In the genomic region with DNA sequence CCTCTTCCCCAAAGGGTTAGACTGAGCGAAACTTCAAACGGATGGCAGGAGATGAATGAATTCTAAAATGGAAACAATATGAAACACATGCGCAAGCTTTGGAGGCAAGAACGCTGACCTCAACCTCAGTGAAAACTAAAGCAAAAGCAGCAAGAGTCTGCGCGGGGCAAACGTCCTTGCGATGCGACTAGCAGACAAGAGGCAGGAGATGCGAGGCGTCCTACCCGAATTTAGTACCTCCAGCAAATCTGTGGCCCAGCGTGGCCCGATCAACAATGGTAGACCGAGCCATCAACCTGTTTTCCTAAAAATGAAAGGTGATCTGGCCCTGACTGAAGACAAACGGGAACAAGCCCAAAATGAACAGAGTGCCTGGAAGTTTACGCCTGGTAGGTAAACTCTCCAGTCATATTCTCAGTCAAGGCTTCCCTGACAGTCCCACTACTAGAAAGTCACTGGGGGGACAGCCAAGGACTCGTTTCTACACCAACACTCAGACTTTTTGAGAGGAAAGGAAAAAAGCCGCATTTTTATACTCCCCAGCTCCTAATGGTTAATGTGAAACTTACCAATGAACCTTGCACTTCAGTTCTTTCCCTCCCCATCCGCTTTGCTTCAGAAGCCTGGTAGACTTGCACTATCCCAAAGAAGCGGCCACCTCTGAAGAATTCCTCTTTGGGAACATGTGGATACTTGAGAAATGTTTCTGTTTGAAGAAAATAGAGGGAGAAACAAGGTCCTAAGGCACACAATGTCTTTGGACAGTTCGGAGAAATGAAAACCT, we compare ENCODE assay signal across 11 cellular contexts. TPM values are rescaled to one million over a fixed set of nuclear protein-coding genes. Genes with fewer than 3 reads are reported as not detected.
DNase-seq lines count a peak whose midpoint lies in the region; ATAC-seq and TF ChIP-seq lines count a peak whose summit lies in the region.
"Had no signal": no experiment of that assay in that cellular context is flagged by ENCODE, and none has a peak within 500 bp of the region (broad histone marks: within the 10 kb centered on the region; RNA-seq: fewer than 3 reads in every experiment).

No MANE protein-coding gene starts in this region.

- H3K36me3 Mint-ChIP-seq in H9 (ENCODE audit: insufficient read depth in 1 of 3, low read depth in 3 of 3): peaks cover 0 to 4% (median 2%) of the 10 kb centered on the region in 3 experiments; a peak in 2 of 7 replicates
- peaks cover 0 to 1% (median 0%) of the 10 kb centered on the region in 3 donors for H3K36me3 Mint-ChIP-seq in naive thymus-derived CD8-positive, alpha-beta T cell
- H3K36me3 Mint-ChIP-seq: stimulated activated memory B cell treated with anti-CD40 and anti-IgM and Interleukin-4, amounts not matched to agents 10 μg/mL and 1 μg/mL and 100 μg/mL, for 72 hours had no signal

- H3K4me3 Mint-ChIP-seq in H9: no peak overlapping the region
- H3K4me3 Mint-ChIP-seq in naive thymus-derived CD8-positive, alpha-beta T cell: no peak overlapping the region
- H3K4me3 Mint-ChIP-seq: stimulated activated memory B cell treated with anti-CD40 and anti-IgM and Interleukin-4, amounts not matched to agents 10 μg/mL and 1 μg/mL and 100 μg/mL, for 72 hours had no signal

- H3K9me3 ChIP-seq in H9 (ENCODE audit: control insufficient read depth, low read depth, low read length) (no peaks in the 10 kb centered on the region), adipocyte (ENCODE audit: control insufficient read depth, low read length) (no peaks in the 10 kb centered on the region), iPS DF 6.9 (ENCODE audit: control insufficient read depth, insufficient read depth, low read length) (no peaks in the 10 kb centered on the region), smooth muscle cell (replicated peaks; ENCODE audit: low read depth) (no peaks in the 10 kb centered on the region)

- H2AFZ ChIP-seq in H9 (ENCODE audit: low read length) (no peak overlapping the region), smooth muscle cell (ENCODE audit: low read depth) (peak overlapping the region; percentile 63)

- no peak overlapping the region for H4K91ac ChIP-seq in H9 (ENCODE audit: insufficient read length, low read depth, low read length)

- H3K27ac ChIP-seq in H9 (ENCODE audit: insufficient read length, low read depth, low read length) (no peak overlapping the region), iPS DF 6.9 (ENCODE audit: low read length) (no peak overlapping the region), smooth muscle cell (ENCODE audit: low read depth) (no peak overlapping the region)

- H4K5ac ChIP-seq in H9 (ENCODE audit: insufficient read length, low read depth, low read length): no peak overlapping the region

- peaks cover 3% of the 10 kb centered on the region; the same call in 1 of the 2 replicates for H3K27me3 Mint-ChIP-seq in H9 (ENCODE audit: low read depth)
- H3K27me3 Mint-ChIP-seq in naive thymus-derived CD8-positive, alpha-beta T cell: peaks cover 31 to 63% (median 33%) of the 10 kb centered on the region in 5 donors

- H3K4me1 ChIP-seq in H9 (ENCODE audit: insufficient read depth, low read length): peaks cover 5% of the 10 kb centered on the region; the same call in 1 of the 2 replicates
- H3K4me1 ChIP-seq in adipocyte (ENCODE audit: control insufficient read depth, insufficient read depth, low read length): peaks cover 26% of the 10 kb centered on the region
- 0 out of 2 replicates have a peak, but pooled peaks cover 2% of the 10 kb centered on the region for H3K4me1 ChIP-seq in iPS DF 6.9 (ENCODE audit: control insufficient read depth, insufficient read depth, low read length)
- H3K4me1 ChIP-seq in smooth muscle cell (ENCODE audit: low read depth): no peaks in the 10 kb centered on the region

- no peak overlapping the region for H4K8ac ChIP-seq in H9 (replicated peaks; ENCODE audit: insufficient read length, low read depth, low read length)

- no peaks in the 10 kb centered on the region for H3F3A ChIP-seq in smooth muscle cell (ENCODE audit: low read depth)

- no peaks in the 10 kb centered on the region for H3K23me2 ChIP-seq in H9 (ENCODE audit: insufficient read length, low read depth, low read length, poor library complexity, severe bottlenecking)

- no peak overlapping the region for H2BK15ac ChIP-seq in H9 (ENCODE audit: low read depth, low read length)

- H2BK12ac ChIP-seq in H9 (ENCODE audit: insufficient read length, low read depth, low read length): no peak overlapping the region

- H3K4me1 Mint-ChIP-seq in H9: peaks cover 20 to 21% of the 10 kb centered on the region in 2 experiments
- H3K4me1 Mint-ChIP-seq in naive thymus-derived CD8-positive, alpha-beta T cell: peaks cover 0 to 3% (median 0%) of the 10 kb centered on the region in 4 donors
- H3K4me1 Mint-ChIP-seq: stimulated activated memory B cell treated with anti-CD40 and anti-IgM and Interleukin-4, amounts not matched to agents 10 μg/mL and 1 μg/mL and 100 μg/mL, for 72 hours had no signal

- H3K4ac ChIP-seq in H9 (ENCODE audit: low read depth, low read length): no peak overlapping the region

- H3K9ac ChIP-seq in H9 (ENCODE audit: extremely low read depth, insufficient read length, low read length) (no peak overlapping the region), adipocyte (ENCODE audit: low read length) (peak overlapping the region; percentile 47), smooth muscle cell (ENCODE audit: low read depth) (no peak overlapping the region)

- no peak overlapping the region for H3K18ac ChIP-seq in H9 (ENCODE audit: insufficient read length, low read depth, low read length)

- H3K9me3 Mint-ChIP-seq in H9: peaks cover 3 to 5% of the 10 kb centered on the region in 2 experiments; a peak in 4 of 5 replicates
- H3K9me3 Mint-ChIP-seq in naive thymus-derived CD8-positive, alpha-beta T cell: peaks cover 0 to 8% (median 0%) of the 10 kb centered on the region in 9 donors
- H3K9me3 Mint-ChIP-seq: stimulated activated memory B cell treated with anti-CD40 and anti-IgM and Interleukin-4, amounts not matched to agents 10 μg/mL and 1 μg/mL and 100 μg/mL, for 72 hours had no signal

- DNase-seq in H9 (peak; percentile 56), adipocyte (ENCODE audit: low read depth) (no peak), iPS DF 6.9 (ENCODE audit: low read depth, low spot score) (no peak), smooth muscle cell (lab: John Stamatoyannopoulos, UW; ENCODE audit: unreplicated experiment) (no peak)
- DNase-seq in naive thymus-derived CD8-positive, alpha-beta T cell: no peak
- DNase-seq: DMS79, NCI-H2171 treated with DMSO at 0.1 percent for 48 hours, occipital lobe had no signal

- no peak overlapping the region for H2BK5ac ChIP-seq in H9 (ENCODE audit: insufficient read length, low read length)

- H3K27me3 ChIP-seq in H9 (ENCODE audit: insufficient read depth, low read length) (no peaks in the 10 kb centered on the region), adipocyte (replicated peaks; ENCODE audit: control insufficient read depth, insufficient read depth, low read length) (no peaks in the 10 kb centered on the region), iPS DF 6.9 (ENCODE audit: control insufficient read depth, insufficient read depth, low read length) (no peaks in the 10 kb centered on the region), smooth muscle cell (ENCODE audit: low read depth) (no peaks in the 10 kb centered on the region)

- POLR2A ChIA-PET in naive thymus-derived CD8-positive, alpha-beta T cell (lab: Charles Lee): no interaction called here

- H3K23ac ChIP-seq in H9 (ENCODE audit: insufficient read length, low read depth, low read length): no peak overlapping the region

- H2BK20ac ChIP-seq in H9 (ENCODE audit: low read depth, low read length, poor library complexity, severe bottlenecking): no peak overlapping the region

- no peak overlapping the region for H3K14ac ChIP-seq in H9 (ENCODE audit: insufficient read depth, low read length)

- H3K56ac ChIP-seq in H9 (ENCODE audit: insufficient read length, low read depth, low read length): no peak overlapping the region

- H3K79me1 ChIP-seq in H9 (ENCODE audit: insufficient read depth, low read depth, low read length, poor library complexity, severe bottlenecking): no peaks in the 10 kb centered on the region

- H3K79me2 ChIP-seq in H9 (ENCODE audit: insufficient read depth, low read length) (no peaks in the 10 kb centered on the region), smooth muscle cell (ENCODE audit: low read depth) (no peaks in the 10 kb centered on the region)

- peak overlapping the region; percentile 79 for H3K4me3 ChIP-seq in adipocyte (ENCODE audit: low read length)
- H3K4me3 ChIP-seq in iPS DF 6.9 (ENCODE audit: low read length): peak overlapping the region; percentile 12; the same call in 1 of the 2 replicates
- H3K4me3 ChIP-seq in smooth muscle cell: peak overlapping the region; percentile 30

- TF ChIP-seq CTCF in H9 (conservative IDR thresholded peaks at IDR 0.05): no peak
- no peak for TF ChIP-seq CTCF in smooth muscle cell (IDR thresholded peaks at IDR 0.05; ENCODE audit: borderline replicate concordance, insufficient read depth, poor library complexity, severe bottlenecking)

- H2AK5ac ChIP-seq in H9 (ENCODE audit: insufficient read length, low read length): no peak overlapping the region

- no peak overlapping the region for H3T11ph ChIP-seq in H9 (ENCODE audit: low read length)

- H3K36me3 ChIP-seq in adipocyte (ENCODE audit: control insufficient read depth, insufficient read depth, low read length, severe bottlenecking): no peaks in the 10 kb centered on the region
- no peaks in the 10 kb centered on the region for H3K36me3 ChIP-seq in iPS DF 6.9 (ENCODE audit: control insufficient read depth, insufficient read depth, low read length)
- H3K36me3 ChIP-seq in smooth muscle cell (ENCODE audit: low read depth): no peaks in the 10 kb centered on the region

- H3K27ac Mint-ChIP-seq in H9: no peak overlapping the region
- no peak overlapping the region for H3K27ac Mint-ChIP-seq in naive thymus-derived CD8-positive, alpha-beta T cell
- H3K27ac Mint-ChIP-seq: stimulated activated memory B cell treated with anti-CD40 and anti-IgM and Interleukin-4, amounts not matched to agents 10 μg/mL and 1 μg/mL and 100 μg/mL, for 72 hours had no signal

- WGBS in H9 (ENCODE audit: extremely low coverage, insufficient read length, low lambda C conversion rate): no CpG with 5 or more reads among the region's 22 CpGs
- WGBS in iPS DF 6.9 (ENCODE audit: insufficient coverage, insufficient read length): no CpG with 5 or more reads among the region's 22 CpGs
- WGBS in smooth muscle cell (ENCODE audit: low lambda C conversion rate): 84% methylated on average over 22 of the region's 22 CpGs

- ATAC-seq in GM18868 (IDR thresholded peaks at IDR 0.05; ENCODE audit: unreplicated experiment) (no peak), GM21360 (IDR thresholded peaks at IDR 0.05; ENCODE audit: unreplicated experiment) (no peak)
- no peak for ATAC-seq in naive thymus-derived CD8-positive, alpha-beta T cell
- ATAC-seq: stimulated activated memory B cell treated with anti-CD40 and anti-IgM and Interleukin-4, amounts not matched to agents 10 μg/mL and 1 μg/mL and 100 μg/mL, for 72 hours had no signal

- H2BK120ac ChIP-seq in H9 (ENCODE audit: low read depth, low read length, poor library complexity, severe bottlenecking): no peak overlapping the region

- H3K4me2 ChIP-seq in H9 (ENCODE audit: insufficient read depth, insufficient read length, low read length) (no peak overlapping the region), smooth muscle cell (peak overlapping the region; percentile 75)

- H4K20me1 ChIP-seq in H9 (ENCODE audit: control insufficient read depth, insufficient read depth, insufficient read length) (no peaks in the 10 kb centered on the region), smooth muscle cell (ENCODE audit: low read depth) (no peaks in the 10 kb centered on the region)

RNA-seq across cellular contexts. Expression of a gene that starts 11.5 kb away (rescaled TPM):
- total RNA-seq in H9 (2021) (not detected in 2 replicates), smooth muscle cell (2.8 and 4.3 TPM in 2 replicates)
- 2.0 and 3.2 TPM in 2 replicates for polyA plus RNA-seq in smooth muscle cell
- total RNA-seq in naive thymus-derived CD8-positive, alpha-beta T cell: not detected
- polyA plus RNA-seq in naive thymus-derived CD8-positive, alpha-beta T cell: not detected
- total RNA-seq: occipital lobe had no signal

RNA-seq across cellular contexts. Expression of a gene that starts 33.9 kb away (rescaled TPM):
- total RNA-seq in H9 (2021) (not detected in 2 replicates), smooth muscle cell (27.8 and 38.3 TPM in 2 replicates)
- 9.1 and 24.0 TPM in 2 replicates for polyA plus RNA-seq in smooth muscle cell
- total RNA-seq in naive thymus-derived CD8-positive, alpha-beta T cell: not detected
- polyA plus RNA-seq in naive thymus-derived CD8-positive, alpha-beta T cell: not detected
- total RNA-seq: occipital lobe had no signal

RNA-seq across cellular contexts. Expression of a gene that starts 42.9 kb away (rescaled TPM):
- not detected in 2 replicates for total RNA-seq in H9 (2021)
- 7.7 and 10.7 TPM in 2 replicates for total RNA-seq in smooth muscle cell
- polyA plus RNA-seq in smooth muscle cell: 0.62 and 6.0 TPM in 2 replicates
- not detected for total RNA-seq in naive thymus-derived CD8-positive, alpha-beta T cell
- polyA plus RNA-seq in naive thymus-derived CD8-positive, alpha-beta T cell: not detected
- total RNA-seq: occipital lobe had no signal

RNA-seq across cellular contexts. Expression of a gene that starts 51.5 kb away (rescaled TPM):
- total RNA-seq in H9 (2021): 0.20 TPM in 1 of 2 replicates, not detected in the other
- total RNA-seq in smooth muscle cell: 4.0 and 7.3 TPM in 2 replicates
- 1.1 and 6.7 TPM in 2 replicates for polyA plus RNA-seq in smooth muscle cell
- not detected for total RNA-seq in naive thymus-derived CD8-positive, alpha-beta T cell
- not detected for polyA plus RNA-seq in naive thymus-derived CD8-positive, alpha-beta T cell
- total RNA-seq: occipital lobe had no signal

Comparison
In these comparisons a context has a peak if more than half of its experiments do, and no peak if none do; other contexts are left out.
1. H3K4me3 ChIP-seq: peak in every context shown above with its lines; median percentile 79 in adipocyte; 30 in smooth muscle cell; 12 in iPS DF 6.9.
2. RNA of a gene that starts 33.9 kb away (total RNA-seq): 27.8 to 38.3 TPM in smooth muscle cell; not detected in H9 and not detected in naive thymus-derived CD8-positive, alpha-beta T cell; every median in the first group is over 10 times any median in the second.